Comparison of ENCODE assay signal across 8 cellular contexts in the genomic region with DNA sequence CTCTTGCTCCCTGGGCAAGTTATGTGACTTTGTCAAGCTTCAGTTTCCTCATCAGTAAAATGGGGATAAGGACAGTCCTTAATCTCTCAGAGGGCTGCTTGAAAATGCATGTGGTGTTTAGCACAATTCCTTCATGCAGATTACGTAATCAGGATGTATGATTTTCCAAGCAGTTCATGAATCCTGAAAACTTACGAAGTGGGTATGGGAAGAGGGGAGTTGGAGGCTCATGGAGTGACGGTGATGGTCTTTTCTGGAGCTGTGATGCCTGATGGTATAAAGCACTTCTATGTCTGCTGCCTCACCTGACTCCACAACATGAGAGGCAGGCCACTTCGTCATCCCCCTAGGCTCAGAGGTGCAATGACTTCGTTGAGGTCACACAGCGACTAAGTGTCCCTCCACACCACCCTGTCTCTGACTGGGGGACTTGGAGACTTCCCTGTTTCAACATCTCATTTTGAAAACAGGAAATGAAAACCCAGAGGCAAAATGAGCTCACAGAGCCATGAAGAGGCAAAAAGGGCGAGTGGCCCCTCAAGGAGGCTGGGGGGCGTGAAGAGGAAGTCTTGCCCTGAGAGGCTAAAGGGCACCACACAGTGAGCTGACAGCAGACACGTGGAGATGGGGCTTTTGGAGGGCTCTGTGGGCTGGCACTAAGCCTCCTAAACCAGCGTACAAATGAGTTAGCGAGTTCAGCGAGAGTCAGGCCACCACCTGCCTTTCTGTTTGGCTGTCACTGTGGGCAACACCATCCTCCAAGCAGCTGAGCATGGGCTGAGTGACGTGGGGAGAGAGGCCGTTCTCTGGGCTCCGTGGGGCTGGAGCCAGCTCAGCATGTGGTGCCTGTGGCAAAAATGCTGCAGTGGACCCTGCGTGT. TPM values are rescaled to one million over a fixed set of nuclear protein-coding genes. Genes with fewer than 3 reads are reported as not detected.
DNase-seq lines count a peak whose midpoint lies in the region; ATAC-seq and TF ChIP-seq lines count a peak whose summit lies in the region.

No MANE protein-coding gene starts in this region.

- H3K4me1 ChIP-seq in neutrophil (ENCODE audit: control insufficient read depth in 1 of 2, insufficient read depth in 1 of 2, low read depth in 1 of 2, low read length in 1 of 2) = peaks cover 22 to 25% of the 10 kb centered on the region in 2 experiments

- H3K27ac Mint-ChIP-seq in activated CD8-positive, alpha-beta T cell treated with anti-CD3 and anti-CD28 coated beads, Interleukin-2, amount 10 ng/mL, durations not matched to agents 7 days and 5 days = peak overlapping the region; percentile 85

- H3K9me3 ChIP-seq in neutrophil = no peaks in the 10 kb centered on the region

- in situ Hi-C loops in G401 (cut with HindIII; ENCODE audit: low sequenced_read_pairs) = no loop called here

- peaks cover 35% of the 10 kb centered on the region for H3K4me1 Mint-ChIP-seq in activated CD8-positive, alpha-beta T cell treated with anti-CD3 and anti-CD28 coated beads, Interleukin-2, amount 10 ng/mL, durations not matched to agents 7 days and 5 days (ENCODE audit: low read depth)

- no peaks in the 10 kb centered on the region for H3K9me3 Mint-ChIP-seq in activated CD8-positive, alpha-beta T cell treated with anti-CD3 and anti-CD28 coated beads, Interleukin-2, amount 10 ng/mL, durations not matched to agents 7 days and 5 days (ENCODE audit: insufficient read depth)

- H3K4me3 ChIP-seq in neutrophil (ENCODE audit: low read depth in 1 of 2, low read length in 1 of 2) = peak overlapping the region; percentile 24 to 56

- H3K27me3 Mint-ChIP-seq in activated CD8-positive, alpha-beta T cell treated with anti-CD3 and anti-CD28 coated beads, Interleukin-2, amount 10 ng/mL, durations not matched to agents 7 days and 5 days (ENCODE audit: low read depth) = no peaks in the 10 kb centered on the region

- TF ChIP-seq CTCF in neutrophil (IDR thresholded peaks at IDR 0.05) = peak; percentile 14

- peak overlapping the region; percentile 94 for H3K27ac ChIP-seq in neutrophil

- CTCF ChIA-PET in activated CD8-positive, alpha-beta T cell treated with anti-CD3 and anti-CD28 coated beads, Interleukin-2, amount 10 ng/mL, durations not matched to agents 7 days and 5 days (lab: Charles Lee) = interaction anchor here (1.7 kb wide), 1 partner anchor 59 kb away, joined by 7 read pairs; no protein-coding TSS in a partner anchor

- ATAC-seq in GM19023 (IDR thresholded peaks at IDR 0.05; ENCODE audit: unreplicated experiment) (peak; percentile 57), HG03139 (IDR thresholded peaks at IDR 0.05; ENCODE audit: unreplicated experiment) (peak; percentile 63)
- peak; percentile 58 for ATAC-seq in activated CD8-positive, alpha-beta T cell treated with anti-CD3 and anti-CD28 coated beads, Interleukin-2, amount 10 ng/mL, durations not matched to agents 7 days and 5 days

- H3K27me3 ChIP-seq in neutrophil = no peaks in the 10 kb centered on the region

- H3K36me3 ChIP-seq in neutrophil = peaks cover 38% of the 10 kb centered on the region

- POLR2A ChIA-PET in activated CD8-positive, alpha-beta T cell treated with anti-CD3 and anti-CD28 coated beads, Interleukin-2, amount 10 ng/mL, durations not matched to agents 7 days and 5 days (lab: Charles Lee) = interaction anchor here (0.9 to 3.3 kb wide), 8 partner anchors 9 to 60 kb away, joined by 3 to 12 read pairs (median 3); no protein-coding TSS in a partner anchor

- DNase-seq in Ammon's horn (ENCODE audit: low spot score) (peak; percentile 80), G401 (ENCODE audit: low spot score) (no peak), NCI-H526 (lab: John Stamatoyannopoulos, UW) (no peak)
- peak; percentile 41 for DNase-seq in activated CD8-positive, alpha-beta T cell treated with anti-CD3 and anti-CD28 coated beads, Interleukin-2, amount 10 ng/mL, durations not matched to agents 7 days and 5 days
- no peak for DNase-seq in activated CD4-positive, CD25-positive, alpha-beta regulatory T cell (lab: John Stamatoyannopoulos, UW)

- H3K4me3 Mint-ChIP-seq in activated CD8-positive, alpha-beta T cell treated with anti-CD3 and anti-CD28 coated beads, Interleukin-2, amount 10 ng/mL, durations not matched to agents 7 days and 5 days = no peak overlapping the region

- peaks cover 75% of the 10 kb centered on the region for H3K36me3 Mint-ChIP-seq in activated CD8-positive, alpha-beta T cell treated with anti-CD3 and anti-CD28 coated beads, Interleukin-2, amount 10 ng/mL, durations not matched to agents 7 days and 5 days (ENCODE audit: low read depth)

RNA-seq across cellular contexts. Expression of gene MCM5, which starts 10.1 kb away (rescaled TPM):
- 100 to 1,000 TPM; 275 to 287 TPM for total RNA-seq in activated CD8-positive, alpha-beta T cell treated with anti-CD3 and anti-CD28 coated beads, Interleukin-2, amount 10 ng/mL, durations not matched to agents 7 days and 5 days
- total RNA-seq in G401 (2014; rRNA removed; shearing (Covaris generic)) = 131 and 200 TPM in 2 replicates

RNA-seq across cellular contexts. Expression of gene HMOX1, which starts 29.1 kb away (rescaled TPM):
- total RNA-seq in activated CD8-positive, alpha-beta T cell treated with anti-CD3 and anti-CD28 coated beads, Interleukin-2, amount 10 ng/mL, durations not matched to agents 7 days and 5 days = under 1 TPM; 0.34 to 0.68 TPM
- 63.1 and 71.6 TPM in 2 replicates for total RNA-seq in G401 (2014; rRNA removed; shearing (Covaris generic))

Comparison
In these comparisons a context has a peak if more than half of its experiments do, and no peak if none do; other contexts are left out.
1. DNase-seq: peak in Ammon's horn (single experiment) and activated CD8-positive, alpha-beta T cell treated with anti-CD3 and anti-CD28 coated beads, Interleukin-2, amount 10 ng/mL, durations not matched to agents 7 days and 5 days (single experiment); none in activated CD4-positive, CD25-positive, alpha-beta regulatory T cell (0 of 4), G401 (single experiment) and NCI-H526 (0 of 2).
2. RNA of gene HMOX1, which starts 29.1 kb away (total RNA-seq): 63.1 to 71.6 TPM in G401; 0.34 to 0.68 TPM in activated CD8-positive, alpha-beta T cell treated with anti-CD3 and anti-CD28 coated beads, Interleukin-2, amount 10 ng/mL, durations not matched to agents 7 days and 5 days; every median in the first group is over 10 times any median in the second.
3. Peak in every context shown above with its lines, with median percentiles within 50 percentile points of each other: ATAC-seq.